8 cellular contexts compared by ENCODE assay signal in the genomic region with DNA sequence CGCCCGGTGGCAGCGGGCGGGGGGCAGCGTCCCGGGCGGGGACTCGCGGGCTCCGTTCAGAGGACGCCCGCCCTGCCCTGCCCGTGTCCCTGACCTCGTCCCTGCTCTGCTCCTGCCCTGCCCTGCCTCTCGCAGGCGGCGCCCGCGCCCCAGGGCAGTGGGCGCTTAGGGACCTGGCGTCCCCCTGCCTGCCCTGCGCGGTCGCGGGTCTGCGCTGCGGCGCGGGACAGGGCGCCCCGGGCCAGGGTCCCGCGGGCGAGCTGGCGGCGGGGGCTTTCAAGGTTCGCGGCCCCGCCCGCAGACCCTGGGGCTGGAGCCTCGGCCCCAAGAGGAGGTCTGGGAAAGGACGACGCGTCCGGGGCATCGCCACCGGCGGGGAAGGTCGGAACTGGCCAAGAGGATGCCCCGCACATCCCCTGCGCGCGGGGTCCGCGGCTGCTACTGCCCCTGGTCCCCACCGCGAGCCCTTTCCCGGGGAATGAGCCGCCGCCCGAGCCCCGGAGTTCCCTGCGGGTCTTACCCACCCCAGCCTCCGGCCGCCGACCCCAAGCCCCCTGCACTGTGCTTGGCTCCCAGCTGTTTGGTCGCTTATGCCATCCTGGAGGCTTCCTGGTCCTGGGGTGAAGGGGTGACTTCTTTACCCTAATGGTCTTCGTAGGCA. TPM values are rescaled to one million over a fixed set of nuclear protein-coding genes. Genes with fewer than 3 reads are reported as not detected.
A peak's percentile ranks its signal among the peaks of the same experiment; 100 is the strongest.
DNase-seq lines count a peak whose midpoint lies in the region; ATAC-seq and TF ChIP-seq lines count a peak whose summit lies in the region.

No MANE protein-coding gene starts in this region.

- no peak for TF ChIP-seq CTCF in AG04449 (IDR thresholded peaks at IDR 0.05; ENCODE audit: insufficient read depth, low read length, missing control alignments)
- no peak for TF ChIP-seq CTCF in ascending aorta (IDR thresholded peaks at IDR 0.05)

- POLR2A ChIA-PET in AG04449 (lab: Yijun Ruan, JAX), result no interaction called here

- H3K27ac ChIP-seq in ascending aorta (no peak overlapping the region), layer of hippocampus (ENCODE audit: low read depth, low read length) (peak overlapping the region; percentile 75), substantia nigra (ENCODE audit: low read depth, low read length, poor library complexity, severe bottlenecking) (peak overlapping the region; percentile 74)

- no peaks in the 10 kb centered on the region for H3K9me3 ChIP-seq in ascending aorta

- DNase-seq in AG04449 (ENCODE audit: low read depth, low spot score) (no peak), ascending aorta (ENCODE audit: low spot score in 2 of 2) (no peak), substantia nigra (lab: John Stamatoyannopoulos, UW) (peak in 1 of 49 donors; percentile 58)

- no peaks in the 10 kb centered on the region for H3K36me3 ChIP-seq in ascending aorta

- peaks cover 3 to 6% of the 10 kb centered on the region in 2 donors for H3K4me1 ChIP-seq in ascending aorta

- H3K27me3 ChIP-seq in ascending aorta, result no peaks in the 10 kb centered on the region
- no peaks in the 10 kb centered on the region for H3K27me3 ChIP-seq in layer of hippocampus (ENCODE audit: control insufficient read depth, insufficient read depth, low read length)

- peak; percentile 30 for ATAC-seq in GM19025 (IDR thresholded peaks at IDR 0.05; ENCODE audit: low read depth, unreplicated experiment)
- ATAC-seq in HG03460 (IDR thresholded peaks at IDR 0.05; ENCODE audit: unreplicated experiment), result peak; percentile 29
- no peak for ATAC-seq in HG02840 (IDR thresholded peaks at IDR 0.05; ENCODE audit: low FRiP score, unreplicated experiment)
- ATAC-seq in GM18519 (IDR thresholded peaks at IDR 0.05; ENCODE audit: low FRiP score, unreplicated experiment), result no peak

- CTCF ChIA-PET in AG04449 (lab: Yijun Ruan, JAX), result interaction anchor here (1.7 to 4.7 kb wide), 3 partner anchors 11 to 24 kb away, joined by 4 to 24 read pairs (median 5); no protein-coding TSS in a partner anchor

- H3K4me3 ChIP-seq in AG04449 (ENCODE audit: low read depth, low read length) (peak overlapping the region; percentile 54), ascending aorta (peak overlapping the region; percentile 83 to 98)

- intact Hi-C loops in ascending aorta (cut with DNase I), result loop anchor here (2.0 to 5.0 kb wide), 2 partner anchors 94 to 119 kb away; no protein-coding TSS in a partner anchor

RNA-seq across cellular contexts. Expression of gene RNF144A, which starts 0.7 kb away (rescaled TPM):
- total RNA-seq in ascending aorta, result 1.8 TPM

RNA-seq across cellular contexts. Expression of gene RSAD2, which starts 40.3 kb away (rescaled TPM):
- 0.32 TPM for total RNA-seq in ascending aorta

RNA-seq across cellular contexts. Expression of gene CMPK2, which starts 52.2 kb away (rescaled TPM):
- 9.4 TPM for total RNA-seq in ascending aorta

Comparison
In these comparisons a context has a peak if more than half of its experiments do, and no peak if none do; other contexts are left out.
1. ATAC-seq: peak in GM19025 (single experiment) and HG03460 (single experiment); none in HG02840 (single experiment) and GM18519 (single experiment).
2. H3K27ac ChIP-seq: peak in layer of hippocampus (single experiment) and substantia nigra (single experiment); none in ascending aorta (0 of 2).